Comparison of ENCODE assay signal across 1 cellular context in genomic region chr18:31500161-31500688, GRCh38.
TF ChIP-seq lines count a peak whose summit lies in the region.

No MANE protein-coding gene starts in this region.

TF ChIP-seq in HepG2, 621 proteins besides CTCF, POLR2A, EP300 and RAD21 (continued from another document):
- TF ChIP-seq SNRNP70 (IDR thresholded peaks at IDR 0.05; ENCODE audit: low read depth, low read length) (no peak), ZNF839 (CRISPR knock-in tag; IDR thresholded peaks at IDR 0.05; ENCODE audit: borderline replicate concordance) (no peak), KLF11 (CRISPR knock-in tag; IDR thresholded peaks at IDR 0.05) (no peak)
